In genomic region chr9:130949188-130950038, GRCh38 we compare ENCODE assay signal across 2 cellular contexts.
TF ChIP-seq lines count a peak whose summit lies in the region.

No MANE protein-coding gene starts in this region.

TF ChIP-seq in HEK293, 187 proteins besides CTCF, POLR2A, EP300 and RAD21:
- TF ChIP-seq ZFHX2 (tag by site-specific recombination; conservative IDR thresholded peaks at IDR 0.05) (peak; percentile 84), ZNF518A (tag by site-specific recombination; conservative IDR thresholded peaks at IDR 0.05; ENCODE audit: low read depth) (no peak), SP7 (tag by site-specific recombination; IDR thresholded peaks at IDR 0.05) (no peak), ZNF350 (tag by site-specific recombination; IDR thresholded peaks at IDR 0.05) (no peak), MEIS1 (CRISPR knock-in tag; IDR thresholded peaks at IDR 0.05; ENCODE audit: borderline replicate concordance) (no peak), ZNF660 (tag by site-specific recombination; IDR thresholded peaks at IDR 0.05) (no peak), RBAK (tag by site-specific recombination; IDR thresholded peaks at IDR 0.05) (peak; percentile 97), ZBTB48 (tag by site-specific recombination; IDR thresholded peaks at IDR 0.05) (no peak), ZNF366 (tag by site-specific recombination; conservative IDR thresholded peaks at IDR 0.05) (no peak), EGR2 (tag by site-specific recombination; IDR thresholded peaks at IDR 0.05; ENCODE audit: low read depth) (peak; percentile 90), SCRT2 (tag by site-specific recombination; IDR thresholded peaks at IDR 0.05) (peak; percentile 57), SCRT1 (tag by site-specific recombination; IDR thresholded peaks at IDR 0.05; ENCODE audit: borderline replicate concordance) (peak; percentile 83)

TF ChIP-seq in HepG2, 621 proteins besides CTCF, POLR2A, EP300 and RAD21:
- TF ChIP-seq SP2 (CRISPR knock-in tag; IDR thresholded peaks at IDR 0.05) (no peak), ATF3 (CRISPR knock-in tag; IDR thresholded peaks at IDR 0.05) (peak; percentile 18; the same call in 1 of the 2 replicates), ZNF333 (CRISPR knock-in tag; IDR thresholded peaks at IDR 0.05; ENCODE audit: borderline replicate concordance) (no peak), U2AF1 (optimal IDR thresholded peaks at IDR 0.05; ENCODE audit: low read depth, low read length) (no peak), UBTF (CRISPR knock-in tag; IDR thresholded peaks at IDR 0.05) (no peak), CENPX (CRISPR knock-in tag; IDR thresholded peaks at IDR 0.05) (no peak), ZNF317 (CRISPR knock-in tag; IDR thresholded peaks at IDR 0.05) (no peak), NR1H2 (CRISPR knock-in tag; IDR thresholded peaks at IDR 0.05; ENCODE audit: borderline replicate concordance, low read depth) (no peak), FOSL2 (CRISPR knock-in tag; IDR thresholded peaks at IDR 0.05) (peak; percentile 84), ZNF549 (CRISPR knock-in tag; IDR thresholded peaks at IDR 0.05) (no peak), ZNF687 (CRISPR knock-in tag; IDR thresholded peaks at IDR 0.05) (0 out of 2 replicates have a peak, but pooled peaks have one; percentile 12), EZH2 (conservative IDR thresholded peaks at IDR 0.05; ENCODE audit: low read depth, low read length) (no peak), RBAK (CRISPR knock-in tag; IDR thresholded peaks at IDR 0.05) (peak; percentile 90)
